ENCODE assay signal across 1 cellular context in the genomic region with DNA sequence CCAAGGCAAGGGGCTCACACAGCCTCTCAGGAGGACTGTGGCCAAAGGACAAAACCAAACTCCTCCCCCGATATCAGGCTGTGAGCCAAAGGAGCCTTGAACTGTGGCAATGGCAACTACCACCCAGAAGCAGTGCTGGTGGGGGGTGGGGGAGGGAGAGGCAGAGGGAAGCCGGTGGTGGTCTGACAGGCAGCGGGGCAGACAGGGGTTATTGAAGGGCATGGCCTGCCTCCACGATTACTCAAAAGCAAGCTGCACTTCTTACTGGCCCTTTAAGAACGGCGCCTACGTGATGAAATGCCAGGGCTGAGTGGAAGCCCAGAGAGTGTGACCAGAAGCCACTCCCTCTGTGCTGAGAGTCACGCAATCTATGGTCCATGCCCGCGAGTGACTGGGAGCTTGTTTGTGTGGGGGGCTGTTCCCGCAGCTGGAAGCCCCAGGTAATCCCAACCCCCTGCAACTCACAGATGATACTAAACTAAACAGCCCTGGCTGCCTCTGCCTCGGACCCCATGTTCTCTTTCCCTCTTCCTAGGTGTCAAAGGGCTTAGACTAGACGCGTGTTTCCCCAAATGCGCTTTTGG.
TF ChIP-seq lines count a peak whose summit lies in the region.

No MANE protein-coding gene starts in this region.

TF ChIP-seq in GM12878, 131 proteins besides CTCF, POLR2A, EP300 and RAD21 (continued from another document and continues in another):
- TF ChIP-seq, protein P1, sequence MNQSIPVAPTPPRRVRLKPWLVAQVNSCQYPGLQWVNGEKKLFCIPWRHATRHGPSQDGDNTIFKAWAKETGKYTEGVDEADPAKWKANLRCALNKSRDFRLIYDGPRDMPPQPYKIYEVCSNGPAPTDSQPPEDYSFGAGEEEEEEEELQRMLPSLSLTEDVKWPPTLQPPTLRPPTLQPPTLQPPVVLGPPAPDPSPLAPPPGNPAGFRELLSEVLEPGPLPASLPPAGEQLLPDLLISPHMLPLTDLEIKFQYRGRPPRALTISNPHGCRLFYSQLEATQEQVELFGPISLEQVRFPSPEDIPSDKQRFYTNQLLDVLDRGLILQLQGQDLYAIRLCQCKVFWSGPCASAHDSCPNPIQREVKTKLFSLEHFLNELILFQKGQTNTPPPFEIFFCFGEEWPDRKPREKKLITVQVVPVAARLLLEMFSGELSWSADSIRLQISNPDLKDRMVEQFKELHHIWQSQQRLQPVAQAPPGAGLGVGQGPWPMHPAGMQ (IDR thresholded peaks at IDR 0.05; ENCODE audit: borderline replicate concordance): no peak; the same call in 1 of the 2 replicates
- TF ChIP-seq ZZZ3 (IDR thresholded peaks at IDR 0.05; ENCODE audit: control insufficient read depth, insufficient read length, low read depth) (no peak), MXI1 (IDR thresholded peaks at IDR 0.05; ENCODE audit: low read depth, low read length) (no peak), FOXM1 (IDR thresholded peaks at IDR 0.05; ENCODE audit: low read depth, low read length) (no peak), PAX5 (IDR thresholded peaks at IDR 0.05; ENCODE audit: borderline replicate concordance, low read depth, low read length) (peak; percentile 98), CHD1 (IDR thresholded peaks at IDR 0.05; ENCODE audit: low read depth, low read length) (no peak), NBN (IDR thresholded peaks at IDR 0.05) (peak; percentile 89), SUPT20H (IDR thresholded peaks at IDR 0.05; ENCODE audit: borderline replicate concordance, control insufficient read depth, low read depth, low read length) (no peak), ZBED1 (IDR thresholded peaks at IDR 0.05; ENCODE audit: borderline replicate concordance) (no peak), HDGF (IDR thresholded peaks at IDR 0.05) (peak; percentile 88), TAF1 (IDR thresholded peaks at IDR 0.05; ENCODE audit: borderline replicate concordance, low read depth, low read length) (no peak), SMARCA5 (IDR thresholded peaks at IDR 0.05) (peak; percentile 63; the same call in 1 of the 2 replicates), POU2F2 (IDR thresholded peaks at IDR 0.05; ENCODE audit: borderline replicate concordance, low read depth, low read length) (no peak), RFX5 (IDR thresholded peaks at IDR 0.05; ENCODE audit: low read depth, low read length) (no peak; the same call in 1 of the 2 replicates), BHLHE40 (IDR thresholded peaks at IDR 0.05; ENCODE audit: borderline replicate concordance in 1 of 2, low read depth in 2 of 2, low read length in 1 of 2) (peak; percentile 64 to 83), TCF12 (IDR thresholded peaks at IDR 0.05; ENCODE audit: low read depth, low read length) (peak; percentile 58; the same call in 1 of the 2 replicates), RELA (IDR thresholded peaks at IDR 0.05; ENCODE audit: borderline replicate concordance, partially characterized antibody) (no peak), EED (IDR thresholded peaks at IDR 0.05; ENCODE audit: low read depth) (no peak), RB1 (IDR thresholded peaks at IDR 0.05; ENCODE audit: borderline replicate concordance) (peak; percentile 44; the same call in 1 of the 2 replicates), ETV6 (conservative IDR thresholded peaks at IDR 0.05 in 1 of 2, IDR thresholded peaks at IDR 0.05 in 1 of 2; ENCODE audit: borderline replicate concordance in 1 of 2, low read depth in 1 of 2) (no peak), CREM (IDR thresholded peaks at IDR 0.05; ENCODE audit: low read depth) (no peak), ASH2L (IDR thresholded peaks at IDR 0.05; ENCODE audit: borderline replicate concordance, low read depth) (no peak), MTA3 (IDR thresholded peaks at IDR 0.05; ENCODE audit: borderline replicate concordance, low read length) (no peak), SREBF2 (IDR thresholded peaks at IDR 0.05; ENCODE audit: low read length) (no peak), NFIC (IDR thresholded peaks at IDR 0.05; ENCODE audit: low read depth, low read length) (no peak), KAT2A (conservative IDR thresholded peaks at IDR 0.05; ENCODE audit: control insufficient read depth, low read depth, low read length) (no peak), KDM1A (IDR thresholded peaks at IDR 0.05; ENCODE audit: borderline replicate concordance) (no peak), MEF2A (IDR thresholded peaks at IDR 0.05; ENCODE audit: insufficient read depth, low read depth, low read length) (no peak), SIN3A (IDR thresholded peaks at IDR 0.05; ENCODE audit: low read depth, low read length) (no peak), NFYA (IDR thresholded peaks at IDR 0.05; ENCODE audit: borderline replicate concordance, low read depth, low read length) (no peak), BCL11A (IDR thresholded peaks at IDR 0.05; ENCODE audit: low read depth, low read length) (no peak), SP1 (IDR thresholded peaks at IDR 0.05; ENCODE audit: low read depth, low read length) (no peak), EGR1 (IDR thresholded peaks at IDR 0.05; ENCODE audit: borderline replicate concordance in 1 of 2, low read depth in 2 of 2, low read length in 2 of 2) (no peak), SIX5 (IDR thresholded peaks at IDR 0.05; ENCODE audit: low read depth, low read length, severe bottlenecking) (no peak), DPF2 (IDR thresholded peaks at IDR 0.05) (peak; percentile 72), STAT3 (IDR thresholded peaks at IDR 0.05; ENCODE audit: low read depth, low read length) (no peak), RUNX3 (IDR thresholded peaks at IDR 0.05; ENCODE audit: low read length) (no peak), TARDBP (IDR thresholded peaks at IDR 0.05; ENCODE audit: borderline replicate concordance) (no peak)
- TF ChIP-seq, protein P2, sequence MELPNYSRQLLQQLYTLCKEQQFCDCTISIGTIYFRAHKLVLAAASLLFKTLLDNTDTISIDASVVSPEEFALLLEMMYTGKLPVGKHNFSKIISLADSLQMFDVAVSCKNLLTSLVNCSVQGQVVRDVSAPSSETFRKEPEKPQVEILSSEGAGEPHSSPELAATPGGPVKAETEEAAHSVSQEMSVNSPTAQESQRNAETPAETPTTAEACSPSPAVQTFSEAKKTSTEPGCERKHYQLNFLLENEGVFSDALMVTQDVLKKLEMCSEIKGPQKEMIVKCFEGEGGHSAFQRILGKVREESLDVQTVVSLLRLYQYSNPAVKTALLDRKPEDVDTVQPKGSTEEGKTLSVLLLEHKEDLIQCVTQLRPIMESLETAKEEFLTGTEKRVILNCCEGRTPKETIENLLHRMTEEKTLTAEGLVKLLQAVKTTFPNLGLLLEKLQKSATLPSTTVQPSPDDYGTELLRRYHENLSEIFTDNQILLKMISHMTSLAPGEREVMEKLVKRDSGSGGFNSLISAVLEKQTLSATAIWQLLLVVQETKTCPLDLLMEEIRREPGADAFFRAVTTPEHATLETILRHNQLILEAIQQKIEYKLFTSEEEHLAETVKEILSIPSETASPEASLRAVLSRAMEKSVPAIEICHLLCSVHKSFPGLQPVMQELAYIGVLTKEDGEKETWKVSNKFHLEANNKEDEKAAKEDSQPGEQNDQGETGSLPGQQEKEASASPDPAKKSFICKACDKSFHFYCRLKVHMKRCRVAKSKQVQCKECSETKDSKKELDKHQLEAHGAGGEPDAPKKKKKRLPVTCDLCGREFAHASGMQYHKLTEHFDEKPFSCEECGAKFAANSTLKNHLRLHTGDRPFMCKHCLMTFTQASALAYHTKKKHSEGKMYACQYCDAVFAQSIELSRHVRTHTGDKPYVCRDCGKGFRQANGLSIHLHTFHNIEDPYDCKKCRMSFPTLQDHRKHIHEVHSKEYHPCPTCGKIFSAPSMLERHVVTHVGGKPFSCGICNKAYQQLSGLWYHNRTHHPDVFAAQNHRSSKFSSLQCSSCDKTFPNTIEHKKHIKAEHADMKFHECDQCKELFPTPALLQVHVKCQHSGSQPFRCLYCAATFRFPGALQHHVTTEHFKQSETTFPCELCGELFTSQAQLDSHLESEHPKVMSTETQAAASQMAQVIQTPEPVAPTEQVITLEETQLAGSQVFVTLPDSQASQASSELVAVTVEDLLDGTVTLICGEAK (IDR thresholded peaks at IDR 0.05; ENCODE audit: borderline replicate concordance): no peak; the same call in 1 of the 2 replicates
- TF ChIP-seq, protein P3, sequence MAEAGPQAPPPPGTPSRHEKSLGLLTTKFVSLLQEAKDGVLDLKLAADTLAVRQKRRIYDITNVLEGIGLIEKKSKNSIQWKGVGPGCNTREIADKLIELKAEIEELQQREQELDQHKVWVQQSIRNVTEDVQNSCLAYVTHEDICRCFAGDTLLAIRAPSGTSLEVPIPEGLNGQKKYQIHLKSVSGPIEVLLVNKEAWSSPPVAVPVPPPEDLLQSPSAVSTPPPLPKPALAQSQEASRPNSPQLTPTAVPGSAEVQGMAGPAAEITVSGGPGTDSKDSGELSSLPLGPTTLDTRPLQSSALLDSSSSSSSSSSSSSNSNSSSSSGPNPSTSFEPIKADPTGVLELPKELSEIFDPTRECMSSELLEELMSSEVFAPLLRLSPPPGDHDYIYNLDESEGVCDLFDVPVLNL (IDR thresholded peaks at IDR 0.05; ENCODE audit: low read depth, low read length): no peak
- TF ChIP-seq, protein P4, sequence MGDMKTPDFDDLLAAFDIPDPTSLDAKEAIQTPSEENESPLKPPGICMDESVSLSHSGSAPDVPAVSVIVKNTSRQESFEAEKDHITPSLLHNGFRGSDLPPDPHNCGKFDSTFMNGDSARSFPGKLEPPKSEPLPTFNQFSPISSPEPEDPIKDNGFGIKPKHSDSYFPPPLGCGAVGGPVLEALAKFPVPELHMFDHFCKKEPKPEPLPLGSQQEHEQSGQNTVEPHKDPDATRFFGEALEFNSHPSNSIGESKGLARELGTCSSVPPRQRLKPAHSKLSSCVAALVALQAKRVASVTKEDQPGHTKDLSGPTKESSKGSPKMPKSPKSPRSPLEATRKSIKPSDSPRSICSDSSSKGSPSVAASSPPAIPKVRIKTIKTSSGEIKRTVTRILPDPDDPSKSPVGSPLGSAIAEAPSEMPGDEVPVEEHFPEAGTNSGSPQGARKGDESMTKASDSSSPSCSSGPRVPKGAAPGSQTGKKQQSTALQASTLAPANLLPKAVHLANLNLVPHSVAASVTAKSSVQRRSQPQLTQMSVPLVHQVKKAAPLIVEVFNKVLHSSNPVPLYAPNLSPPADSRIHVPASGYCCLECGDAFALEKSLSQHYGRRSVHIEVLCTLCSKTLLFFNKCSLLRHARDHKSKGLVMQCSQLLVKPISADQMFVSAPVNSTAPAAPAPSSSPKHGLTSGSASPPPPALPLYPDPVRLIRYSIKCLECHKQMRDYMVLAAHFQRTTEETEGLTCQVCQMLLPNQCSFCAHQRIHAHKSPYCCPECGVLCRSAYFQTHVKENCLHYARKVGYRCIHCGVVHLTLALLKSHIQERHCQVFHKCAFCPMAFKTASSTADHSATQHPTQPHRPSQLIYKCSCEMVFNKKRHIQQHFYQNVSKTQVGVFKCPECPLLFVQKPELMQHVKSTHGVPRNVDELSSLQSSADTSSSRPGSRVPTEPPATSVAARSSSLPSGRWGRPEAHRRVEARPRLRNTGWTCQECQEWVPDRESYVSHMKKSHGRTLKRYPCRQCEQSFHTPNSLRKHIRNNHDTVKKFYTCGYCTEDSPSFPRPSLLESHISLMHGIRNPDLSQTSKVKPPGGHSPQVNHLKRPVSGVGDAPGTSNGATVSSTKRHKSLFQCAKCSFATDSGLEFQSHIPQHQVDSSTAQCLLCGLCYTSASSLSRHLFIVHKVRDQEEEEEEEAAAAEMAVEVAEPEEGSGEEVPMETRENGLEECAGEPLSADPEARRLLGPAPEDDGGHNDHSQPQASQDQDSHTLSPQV (IDR thresholded peaks at IDR 0.05): peak; percentile 76; the same call in 1 of the 2 replicates
- TF ChIP-seq, protein P5, sequence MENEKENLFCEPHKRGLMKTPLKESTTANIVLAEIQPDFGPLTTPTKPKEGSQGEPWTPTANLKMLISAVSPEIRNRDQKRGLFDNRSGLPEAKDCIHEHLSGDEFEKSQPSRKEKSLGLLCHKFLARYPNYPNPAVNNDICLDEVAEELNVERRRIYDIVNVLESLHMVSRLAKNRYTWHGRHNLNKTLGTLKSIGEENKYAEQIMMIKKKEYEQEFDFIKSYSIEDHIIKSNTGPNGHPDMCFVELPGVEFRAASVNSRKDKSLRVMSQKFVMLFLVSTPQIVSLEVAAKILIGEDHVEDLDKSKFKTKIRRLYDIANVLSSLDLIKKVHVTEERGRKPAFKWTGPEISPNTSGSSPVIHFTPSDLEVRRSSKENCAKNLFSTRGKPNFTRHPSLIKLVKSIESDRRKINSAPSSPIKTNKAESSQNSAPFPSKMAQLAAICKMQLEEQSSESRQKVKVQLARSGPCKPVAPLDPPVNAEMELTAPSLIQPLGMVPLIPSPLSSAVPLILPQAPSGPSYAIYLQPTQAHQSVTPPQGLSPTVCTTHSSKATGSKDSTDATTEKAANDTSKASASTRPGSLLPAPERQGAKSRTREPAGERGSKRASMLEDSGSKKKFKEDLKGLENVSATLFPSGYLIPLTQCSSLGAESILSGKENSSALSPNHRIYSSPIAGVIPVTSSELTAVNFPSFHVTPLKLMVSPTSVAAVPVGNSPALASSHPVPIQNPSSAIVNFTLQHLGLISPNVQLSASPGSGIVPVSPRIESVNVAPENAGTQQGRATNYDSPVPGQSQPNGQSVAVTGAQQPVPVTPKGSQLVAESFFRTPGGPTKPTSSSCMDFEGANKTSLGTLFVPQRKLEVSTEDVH (IDR thresholded peaks at IDR 0.05; ENCODE audit: low read depth, partially characterized antibody): no peak
- TF ChIP-seq, protein P6, sequence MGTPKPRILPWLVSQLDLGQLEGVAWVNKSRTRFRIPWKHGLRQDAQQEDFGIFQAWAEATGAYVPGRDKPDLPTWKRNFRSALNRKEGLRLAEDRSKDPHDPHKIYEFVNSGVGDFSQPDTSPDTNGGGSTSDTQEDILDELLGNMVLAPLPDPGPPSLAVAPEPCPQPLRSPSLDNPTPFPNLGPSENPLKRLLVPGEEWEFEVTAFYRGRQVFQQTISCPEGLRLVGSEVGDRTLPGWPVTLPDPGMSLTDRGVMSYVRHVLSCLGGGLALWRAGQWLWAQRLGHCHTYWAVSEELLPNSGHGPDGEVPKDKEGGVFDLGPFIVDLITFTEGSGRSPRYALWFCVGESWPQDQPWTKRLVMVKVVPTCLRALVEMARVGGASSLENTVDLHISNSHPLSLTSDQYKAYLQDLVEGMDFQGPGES (IDR thresholded peaks at IDR 0.05): no peak
- TF ChIP-seq, protein P7, sequence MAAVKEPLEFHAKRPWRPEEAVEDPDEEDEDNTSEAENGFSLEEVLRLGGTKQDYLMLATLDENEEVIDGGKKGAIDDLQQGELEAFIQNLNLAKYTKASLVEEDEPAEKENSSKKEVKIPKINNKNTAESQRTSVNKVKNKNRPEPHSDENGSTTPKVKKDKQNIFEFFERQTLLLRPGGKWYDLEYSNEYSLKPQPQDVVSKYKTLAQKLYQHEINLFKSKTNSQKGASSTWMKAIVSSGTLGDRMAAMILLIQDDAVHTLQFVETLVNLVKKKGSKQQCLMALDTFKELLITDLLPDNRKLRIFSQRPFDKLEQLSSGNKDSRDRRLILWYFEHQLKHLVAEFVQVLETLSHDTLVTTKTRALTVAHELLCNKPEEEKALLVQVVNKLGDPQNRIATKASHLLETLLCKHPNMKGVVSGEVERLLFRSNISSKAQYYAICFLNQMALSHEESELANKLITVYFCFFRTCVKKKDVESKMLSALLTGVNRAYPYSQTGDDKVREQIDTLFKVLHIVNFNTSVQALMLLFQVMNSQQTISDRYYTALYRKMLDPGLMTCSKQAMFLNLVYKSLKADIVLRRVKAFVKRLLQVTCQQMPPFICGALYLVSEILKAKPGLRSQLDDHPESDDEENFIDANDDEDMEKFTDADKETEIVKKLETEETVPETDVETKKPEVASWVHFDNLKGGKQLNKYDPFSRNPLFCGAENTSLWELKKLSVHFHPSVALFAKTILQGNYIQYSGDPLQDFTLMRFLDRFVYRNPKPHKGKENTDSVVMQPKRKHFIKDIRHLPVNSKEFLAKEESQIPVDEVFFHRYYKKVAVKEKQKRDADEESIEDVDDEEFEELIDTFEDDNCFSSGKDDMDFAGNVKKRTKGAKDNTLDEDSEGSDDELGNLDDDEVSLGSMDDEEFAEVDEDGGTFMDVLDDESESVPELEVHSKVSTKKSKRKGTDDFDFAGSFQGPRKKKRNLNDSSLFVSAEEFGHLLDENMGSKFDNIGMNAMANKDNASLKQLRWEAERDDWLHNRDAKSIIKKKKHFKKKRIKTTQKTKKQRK (IDR thresholded peaks at IDR 0.05; ENCODE audit: low read depth, low read length): no peak
